Comparison of ENCODE assay signal across 16 cellular contexts in genomic region chr3:170111147-170111771, GRCh38.
"Had no signal": no experiment of that assay in that cellular context is flagged by ENCODE, and none has a peak within 500 bp of the region (broad histone marks: within the 10 kb centered on the region; RNA-seq: fewer than 3 reads in every experiment).

No MANE protein-coding gene starts in this region.

- H3K4me1 Mint-ChIP-seq: neural crest cell had no signal

- H3K4me3 ChIP-seq: breast epithelium, esophagus squamous epithelium, pancreas, tibial artery, uterus had no signal

- H3K36me3 ChIP-seq: uterus had no signal

- H3K9me3 ChIP-seq: breast epithelium, esophagus squamous epithelium, pancreas, tibial artery, uterus had no signal

- ATAC-seq: activated CD4-positive, CD25-positive, alpha-beta regulatory T cell treated with anti-CD3 and anti-CD28 coated beads, Interleukin-2, amount 50 U/mL, for 24 hours; left colon; pancreas had no signal

- DNase-seq: activated CD4-positive, alpha-beta T cell treated with anti-CD3 and anti-CD28 coated beads, Interleukin-2, amount 50 U/mL, for 48 hours; activated naive CD4-positive, alpha-beta T cell treated with anti-CD3 and anti-CD28 coated beads, Interleukin-2, amount 50 U/mL, for 16 hours; aorta; esophagus squamous epithelium; foreskin fibroblast; left colon; mammary epithelial cell; pancreas; retina; stimulated activated CD4-positive, alpha-beta T cell treated with anti-CD3 and anti-CD28 coated beads, Interleukin-15, amount 100 ng/mL, for 24 hours; stimulated activated CD4-positive, alpha-beta T cell treated with anti-CD3 and anti-CD28 coated beads, Interleukin-4, amount 100 ng/mL, for 24 hours; tibial artery; uterus had no signal

- H3K9me3 Mint-ChIP-seq: neural crest cell had no signal

- H3K4me1 ChIP-seq: breast epithelium, esophagus squamous epithelium, pancreas, tibial artery, uterus had no signal

- H3K27ac ChIP-seq: breast epithelium, esophagus squamous epithelium, pancreas, tibial artery, uterus had no signal

- H3K27me3 ChIP-seq: breast epithelium, esophagus squamous epithelium, pancreas, tibial artery, uterus had no signal

- H3K4me3 Mint-ChIP-seq: neural crest cell had no signal
